Comparison of ENCODE assay signal across 17 cellular contexts in the genomic region with DNA sequence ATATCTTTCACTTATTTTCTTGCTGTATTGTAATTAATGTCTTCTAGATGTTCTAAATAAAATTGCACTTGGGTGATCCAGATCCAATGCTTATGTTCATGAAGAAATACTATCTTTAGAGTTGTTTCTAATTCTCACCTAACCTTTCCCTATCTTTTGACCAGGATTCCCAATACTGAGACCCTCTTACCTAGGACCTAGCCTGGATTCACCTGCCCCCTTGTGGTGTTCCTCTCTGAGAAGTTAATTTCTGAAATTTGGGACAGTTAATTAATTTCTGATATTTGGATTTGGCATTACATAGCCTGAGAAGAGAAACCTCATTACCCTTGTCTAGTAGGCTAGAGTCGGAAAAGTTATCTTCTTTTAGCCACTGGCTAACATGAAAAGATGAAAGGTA. TPM values are rescaled to one million over a fixed set of nuclear protein-coding genes. Genes with fewer than 3 reads are reported as not detected.
DNase-seq lines count a peak whose midpoint lies in the region; ATAC-seq and TF ChIP-seq lines count a peak whose summit lies in the region.
"Had no signal": no experiment of that assay in that cellular context is flagged by ENCODE, and none has a peak within 500 bp of the region (broad histone marks: within the 10 kb centered on the region; RNA-seq: fewer than 3 reads in every experiment).

No MANE protein-coding gene starts in this region.

- no peaks in the 10 kb centered on the region for H3K36me3 ChIP-seq in Caco-2 (ENCODE audit: control insufficient read depth, insufficient read depth, low read length)
- no peaks in the 10 kb centered on the region for H3K36me3 ChIP-seq in right lobe of liver
- H3K36me3 ChIP-seq: heart right ventricle had no signal

- peak overlapping the region; percentile 65 to 80 (median 66) for H3K27ac ChIP-seq in right lobe of liver
- H3K27ac ChIP-seq: heart right ventricle had no signal

- peak in 1 of 2 experiments; percentile 54 for DNase-seq in Caco-2
- DNase-seq in astrocyte of the spinal cord (ENCODE audit: low read depth, low spot score): no peak
- DNase-seq in right lobe of liver: no peak
- DNase-seq in activated CD4-positive, alpha-beta T cell treated with anti-CD3 and anti-CD28 coated beads for 4 hours: no peak
- DNase-seq: activated CD4-positive, alpha-beta memory T cell treated with anti-CD3 and anti-CD28 coated beads for 36 hours; heart right ventricle; KG1; stimulated activated CD4-positive, alpha-beta T cell treated with anti-CD3 and anti-CD28 coated beads, Interleukin-4, amount 100 ng/mL, for 24 hours; stimulated activated naive CD8-positive, alpha-beta T cell treated with anti-CD3 and anti-CD28 coated beads, Interleukin-15, amount 100 ng/mL, for 72 hours had no signal

- H3K27me3 ChIP-seq in Caco-2 (replicated peaks; ENCODE audit: control insufficient read depth, insufficient read depth, low read length): no peaks in the 10 kb centered on the region
- no peaks in the 10 kb centered on the region for H3K27me3 ChIP-seq in right lobe of liver
- H3K27me3 ChIP-seq: heart right ventricle had no signal

- H3K36me3 Mint-ChIP-seq in Caco-2 (ENCODE audit: insufficient read depth, unreplicated experiment): peaks cover 26% of the 10 kb centered on the region
- H3K36me3 Mint-ChIP-seq in activated T-helper 17 cell treated with anti-CD3 and anti-CD28 coated beads, Interleukin-2, amount 50 U/mL, for 72 hours (ENCODE audit: low read depth): no peaks in the 10 kb centered on the region
- H3K36me3 Mint-ChIP-seq: activated CD4-positive, alpha-beta memory T cell treated with anti-CD3 and anti-CD28 coated beads for 36 hours; activated naive CD4-positive, alpha-beta T cell treated with anti-CD3 and anti-CD28 coated beads, Interleukin-2, amount 50 U/mL, for 24 hours had no signal

- 19% methylated on average over 1 of the region's 1 CpG for WGBS in right lobe of liver (ENCODE audit: insufficient coverage, low coverage, low lambda C conversion rate, missing lambda C conversion rate)

- POLR2A ChIA-PET in Caco-2 (lab: Charles Lee): no interaction called here

- CTCF ChIA-PET in Caco-2 (lab: Charles Lee): no interaction called here

- H3K4me3 ChIP-seq in Caco-2 (ENCODE audit: low read depth, low read length) (peak overlapping the region; percentile 48), astrocyte of the spinal cord (ENCODE audit: low read depth, low read length) (no peak overlapping the region), right lobe of liver (peak overlapping the region in 2 of 3 donors; percentile 27 to 28)
- H3K4me3 ChIP-seq: heart right ventricle had no signal

- peak overlapping the region; percentile 88 for H3K4me3 Mint-ChIP-seq in Caco-2 (ENCODE audit: unreplicated experiment)
- H3K4me3 Mint-ChIP-seq in activated T-helper 17 cell treated with anti-CD3 and anti-CD28 coated beads, Interleukin-2, amount 50 U/mL, for 72 hours: no peak overlapping the region
- H3K4me3 Mint-ChIP-seq: activated CD4-positive, alpha-beta memory T cell treated with anti-CD3 and anti-CD28 coated beads for 36 hours; activated naive CD4-positive, alpha-beta T cell treated with anti-CD3 and anti-CD28 coated beads, Interleukin-2, amount 50 U/mL, for 24 hours; stimulated activated naive CD8-positive, alpha-beta T cell treated with anti-CD3 and anti-CD28 coated beads, Interleukin-15, amount 100 ng/mL, for 72 hours; T-helper 1 cell treated with Interleukin-12 subunit alpha and Interleukin-12 subunit beta and Interleukin-4 antibody, amounts not matched to agents 30 μg/mL and 1 μg/mL, for 36 hours had no signal

- peak; percentile 66 to 73 (median 68) for ATAC-seq in right lobe of liver
- no peak for ATAC-seq in SK-N-SH treated with all-trans-retinoic acid at 6 μM for 48 hours
- ATAC-seq in GM21528 (IDR thresholded peaks at IDR 0.05; ENCODE audit: low FRiP score, unreplicated experiment): no peak
- ATAC-seq in activated T-helper 17 cell treated with anti-CD3 and anti-CD28 coated beads, Interleukin-2, amount 50 U/mL, for 72 hours (replicated peaks): no peak
- ATAC-seq: heart right ventricle; stimulated activated naive CD8-positive, alpha-beta T cell treated with anti-CD3 and anti-CD28 coated beads, Interleukin-15, amount 100 ng/mL, for 72 hours had no signal

- H3K27ac Mint-ChIP-seq in Caco-2 (ENCODE audit: unreplicated experiment): peak overlapping the region; percentile 84
- H3K27ac Mint-ChIP-seq in activated T-helper 17 cell treated with anti-CD3 and anti-CD28 coated beads, Interleukin-2, amount 50 U/mL, for 72 hours: no peak overlapping the region
- H3K27ac Mint-ChIP-seq: activated CD4-positive, alpha-beta memory T cell treated with anti-CD3 and anti-CD28 coated beads for 36 hours; activated naive CD4-positive, alpha-beta T cell treated with anti-CD3 and anti-CD28 coated beads, Interleukin-2, amount 50 U/mL, for 24 hours; stimulated activated naive CD8-positive, alpha-beta T cell treated with anti-CD3 and anti-CD28 coated beads, Interleukin-15, amount 100 ng/mL, for 72 hours; T-helper 1 cell treated with Interleukin-12 subunit alpha and Interleukin-12 subunit beta and Interleukin-4 antibody, amounts not matched to agents 30 μg/mL and 1 μg/mL, for 36 hours had no signal

- no peak for TF ChIP-seq POLR2A in right lobe of liver (IDR thresholded peaks at IDR 0.05)

- H3K9me3 Mint-ChIP-seq in Caco-2 (ENCODE audit: unreplicated experiment): peaks cover 10% of the 10 kb centered on the region
- no peaks in the 10 kb centered on the region for H3K9me3 Mint-ChIP-seq in activated T-helper 17 cell treated with anti-CD3 and anti-CD28 coated beads, Interleukin-2, amount 50 U/mL, for 72 hours
- H3K9me3 Mint-ChIP-seq: activated CD4-positive, alpha-beta memory T cell treated with anti-CD3 and anti-CD28 coated beads for 36 hours; stimulated activated naive CD8-positive, alpha-beta T cell treated with anti-CD3 and anti-CD28 coated beads, Interleukin-15, amount 100 ng/mL, for 72 hours; T-helper 1 cell treated with Interleukin-12 subunit alpha and Interleukin-12 subunit beta and Interleukin-4 antibody, amounts not matched to agents 30 μg/mL and 1 μg/mL, for 36 hours had no signal

- in situ Hi-C loops in astrocyte of the spinal cord (cut with HindIII; ENCODE audit: low sequenced_read_pairs): no loop called here

- H3K4me1 Mint-ChIP-seq in Caco-2 (ENCODE audit: low read depth, unreplicated experiment): peaks cover 38% of the 10 kb centered on the region
- H3K4me1 Mint-ChIP-seq in activated T-helper 17 cell treated with anti-CD3 and anti-CD28 coated beads, Interleukin-2, amount 50 U/mL, for 72 hours: no peaks in the 10 kb centered on the region
- H3K4me1 Mint-ChIP-seq: activated naive CD4-positive, alpha-beta T cell treated with anti-CD3 and anti-CD28 coated beads, Interleukin-2, amount 50 U/mL, for 24 hours; stimulated activated naive CD8-positive, alpha-beta T cell treated with anti-CD3 and anti-CD28 coated beads, Interleukin-15, amount 100 ng/mL, for 72 hours had no signal

- no peaks in the 10 kb centered on the region for H3K9me3 ChIP-seq in Caco-2
- no peaks in the 10 kb centered on the region for H3K9me3 ChIP-seq in right lobe of liver
- H3K9me3 ChIP-seq: heart right ventricle had no signal

- H3K4me1 ChIP-seq in Caco-2: peaks cover 68% of the 10 kb centered on the region
- peaks cover 0 to 28% (median 3%) of the 10 kb centered on the region in 4 donors for H3K4me1 ChIP-seq in right lobe of liver

- peak; percentile 67 to 68 for TF ChIP-seq CTCF in Caco-2 (IDR thresholded peaks at IDR 0.05; ENCODE audit: insufficient read depth in 1 of 2, low read depth in 1 of 2, low read length in 1 of 2, severe bottlenecking in 1 of 2, unreplicated experiment in 1 of 2)
- peak; percentile 37; the same call in 1 of the 2 replicates for TF ChIP-seq CTCF in LNCAP (IDR thresholded peaks at IDR 0.05)
- TF ChIP-seq CTCF in astrocyte of the spinal cord (IDR thresholded peaks at IDR 0.05; ENCODE audit: low read depth, low read length): peak; percentile 30
- TF ChIP-seq CTCF in right lobe of liver (IDR thresholded peaks at IDR 0.05): peak; percentile 45 to 68 (median 60)

- intact Hi-C loops in Caco-2 (cut with micrococcal nuclease; ENCODE audit: unreplicated experiment) (loop anchor here (1.0 to 5.0 kb wide), 6 partner anchors 99 to 319 kb away; no protein-coding TSS in a partner anchor), right lobe of liver (cut with DNase I) (no loop called here)

- H3K27me3 Mint-ChIP-seq in Caco-2 (ENCODE audit: insufficient read depth, unreplicated experiment): no peaks in the 10 kb centered on the region
- H3K27me3 Mint-ChIP-seq in activated T-helper 17 cell treated with anti-CD3 and anti-CD28 coated beads, Interleukin-2, amount 50 U/mL, for 72 hours: peaks cover 3% of the 10 kb centered on the region
- H3K27me3 Mint-ChIP-seq: stimulated activated naive CD8-positive, alpha-beta T cell treated with anti-CD3 and anti-CD28 coated beads, Interleukin-15, amount 100 ng/mL, for 72 hours had no signal

- no TSS peak for BruUV-seq in Caco-2 (replicated peaks; lab: Mats Ljungman, UMichigan)

TF ChIP-seq in SK-N-SH treated with all-trans-retinoic acid at 6 μM for 48 hours, 23 proteins besides CTCF, POLR2A, EP300 and RAD21 (continues in another document):
- TF ChIP-seq ZNF70 (CRISPR knock-in tag; IDR thresholded peaks at IDR 0.05): no peak
- no peak for TF ChIP-seq ARNTL (CRISPR knock-in tag; IDR thresholded peaks at IDR 0.05; ENCODE audit: borderline replicate concordance, low read depth)
- no peak for TF ChIP-seq ESRRG (CRISPR knock-in tag; IDR thresholded peaks at IDR 0.05)
- TF ChIP-seq, protein P1, sequence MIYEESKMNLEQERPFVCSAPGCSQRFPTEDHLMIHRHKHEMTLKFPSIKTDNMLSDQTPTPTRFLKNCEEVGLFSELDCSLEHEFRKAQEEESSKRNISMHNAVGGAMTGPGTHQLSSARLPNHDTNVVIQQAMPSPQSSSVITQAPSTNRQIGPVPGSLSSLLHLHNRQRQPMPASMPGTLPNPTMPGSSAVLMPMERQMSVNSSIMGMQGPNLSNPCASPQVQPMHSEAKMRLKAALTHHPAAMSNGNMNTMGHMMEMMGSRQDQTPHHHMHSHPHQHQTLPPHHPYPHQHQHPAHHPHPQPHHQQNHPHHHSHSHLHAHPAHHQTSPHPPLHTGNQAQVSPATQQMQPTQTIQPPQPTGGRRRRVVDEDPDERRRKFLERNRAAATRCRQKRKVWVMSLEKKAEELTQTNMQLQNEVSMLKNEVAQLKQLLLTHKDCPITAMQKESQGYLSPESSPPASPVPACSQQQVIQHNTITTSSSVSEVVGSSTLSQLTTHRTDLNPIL (CRISPR knock-in tag; IDR thresholded peaks at IDR 0.05; ENCODE audit: low read depth): no peak

RNA-seq across cellular contexts. Expression of gene FOXA1, which starts 29.5 kb away (rescaled TPM):
- 271 and 291 TPM in 2 replicates for total RNA-seq in Caco-2 (2022)
- 10 to 100 TPM; 29.8 to 35.5 (median 32.5) TPM for total RNA-seq in right lobe of liver
- total RNA-seq in activated T-helper 17 cell treated with anti-CD3 and anti-CD28 coated beads, Interleukin-2, amount 50 U/mL, for 72 hours: under 1 TPM in 1 of 2 donors, not detected in 1; 0.21 TPM
- total RNA-seq: dermis microvascular lymphatic vessel endothelial cell, heart right ventricle, mesenteric fat pad had no signal

RNA-seq across cellular contexts. Expression of gene TTC6, which starts 29.9 kb away (rescaled TPM):
- total RNA-seq in Caco-2 (2022) (19.4 and 25.1 TPM in 2 replicates), right lobe of liver (10 to 100 TPM in 1 of 6 experiments, 1 to 10 TPM in 5; 3.7 to 10.4 (median 4.6) TPM)
- total RNA-seq in activated T-helper 17 cell treated with anti-CD3 and anti-CD28 coated beads, Interleukin-2, amount 50 U/mL, for 72 hours: not detected
- total RNA-seq: activated CD4-positive, alpha-beta memory T cell treated with anti-CD3 and anti-CD28 coated beads for 36 hours; heart right ventricle; mesenteric fat pad had no signal

Comparison
In these comparisons a context has a peak if more than half of its experiments do, and no peak if none do; other contexts are left out.
1. ATAC-seq: peak in right lobe of liver (4 of 4); none in SK-N-SH treated with all-trans-retinoic acid at 6 μM for 48 hours (single experiment), GM21528 (single experiment) and activated T-helper 17 cell treated with anti-CD3 and anti-CD28 coated beads, Interleukin-2, amount 50 U/mL, for 72 hours (single experiment).
2. RNA of gene FOXA1, which starts 29.5 kb away (total RNA-seq): 271 to 291 TPM in Caco-2 and 29.8 to 35.5 TPM in right lobe of liver; 0.21 TPM in activated T-helper 17 cell treated with anti-CD3 and anti-CD28 coated beads, Interleukin-2, amount 50 U/mL, for 72 hours; every median in the first group is over 10 times any median in the second.
3. RNA of gene TTC6, which starts 29.9 kb away (total RNA-seq): 19.4 to 25.1 TPM in Caco-2 and 3.7 to 10.4 TPM in right lobe of liver; not detected in activated T-helper 17 cell treated with anti-CD3 and anti-CD28 coated beads, Interleukin-2, amount 50 U/mL, for 72 hours; every median in the first group is over 4 times any median in the second.
4. Peak in every context shown above with its lines, with median percentiles within 50 percentile points of each other: CTCF ChIP-seq.